In genomic region chr16:86545927-86546637, GRCh38 we compare ENCODE assay signal across 28 cellular contexts. TPM values are rescaled to one million over a fixed set of nuclear protein-coding genes. Genes with fewer than 3 reads are reported as not detected.
"Had no signal": no experiment of that assay in that cellular context is flagged by ENCODE, and none has a peak within 500 bp of the region (broad histone marks: within the 10 kb centered on the region; RNA-seq: fewer than 3 reads in every experiment).

No MANE protein-coding gene starts in this region.

- H3K27me3 ChIP-seq: ascending aorta, brain microvascular endothelial cell had no signal

- H3K4me3 Mint-ChIP-seq: activated B cell treated with CpG ODN at 0.5 μM for 24 hours; activated CD4-positive, alpha-beta T cell treated with anti-CD3 and anti-CD28 coated beads, Interleukin-2, amount 10 ng/mL, durations not matched to agents 24 days and 14 days; activated CD8-positive, alpha-beta memory T cell treated with anti-CD3 and anti-CD28 coated beads, Interleukin-2, amount 10 ng/mL, durations not matched to agents 7 days and 5 days; activated naive CD8-positive, alpha-beta T cell treated with anti-CD3 and anti-CD28 coated beads, Interleukin-2, amount 50 U/mL, for 24 hours; activated T-cell treated with anti-CD3 and anti-CD28 coated beads, Interleukin-2, amount 50 U/mL, for 24 hours; activated T-helper 1 cell treated with anti-CD3 and anti-CD28 coated beads, Interleukin-12 subunit alpha, Interleukin-12 subunit beta, Interleukin-2, Interleukin-4 antibody, amounts not matched to agents 30 ng/mL and 10 ng/mL and 1 ng/mL, durations not matched to agents 14 hours and 24 hours and 36 hours; T-helper 17 cell had no signal

- H3K4me1 ChIP-seq: ascending aorta had no signal

- H3K27ac ChIP-seq: ascending aorta, brain microvascular endothelial cell, KMS-11 had no signal

- H3K4me1 Mint-ChIP-seq: activated B cell treated with CpG ODN at 0.5 μM for 24 hours had no signal

- H3K9me3 ChIP-seq: ascending aorta had no signal

- H3K4me3 ChIP-seq: ascending aorta had no signal

- H3K27ac Mint-ChIP-seq: activated B cell treated with CpG ODN at 0.5 μM for 24 hours; activated CD4-positive, alpha-beta T cell treated with anti-CD3 and anti-CD28 coated beads, Interleukin-2, amount 10 ng/mL, durations not matched to agents 24 days and 14 days; activated CD8-positive, alpha-beta memory T cell treated with anti-CD3 and anti-CD28 coated beads, Interleukin-2, amount 10 ng/mL, durations not matched to agents 7 days and 5 days; activated naive CD4-positive, alpha-beta T cell treated with anti-CD3 and anti-CD28 coated beads, Interleukin-2, amount 50 U/mL, for 72 hours; activated naive CD8-positive, alpha-beta T cell treated with anti-CD3 and anti-CD28 coated beads, Interleukin-2, amount 50 U/mL, for 24 hours; activated T-cell treated with anti-CD3 and anti-CD28 coated beads, Interleukin-2, amount 50 U/mL, for 24 hours; activated T-helper 1 cell treated with anti-CD3 and anti-CD28 coated beads, Interleukin-12 subunit alpha, Interleukin-12 subunit beta, Interleukin-2, Interleukin-4 antibody, amounts not matched to agents 30 ng/mL and 10 ng/mL and 1 ng/mL, durations not matched to agents 14 hours and 24 hours and 36 hours; T-helper 17 cell had no signal

- H3K27me3 Mint-ChIP-seq: activated B cell treated with CpG ODN at 0.5 μM for 24 hours; activated CD4-positive, alpha-beta T cell treated with anti-CD3 and anti-CD28 coated beads, Interleukin-2, amount 10 ng/mL, durations not matched to agents 24 days and 14 days; activated CD8-positive, alpha-beta memory T cell treated with anti-CD3 and anti-CD28 coated beads, Interleukin-2, amount 10 ng/mL, durations not matched to agents 7 days and 5 days; activated naive CD8-positive, alpha-beta T cell treated with anti-CD3 and anti-CD28 coated beads, Interleukin-2, amount 50 U/mL, for 24 hours; activated T-cell treated with anti-CD3 and anti-CD28 coated beads, Interleukin-2, amount 50 U/mL, for 24 hours; T-helper 17 cell had no signal

- H3K9me3 Mint-ChIP-seq: activated B cell treated with CpG ODN at 0.5 μM for 24 hours; activated CD4-positive, alpha-beta T cell treated with anti-CD3 and anti-CD28 coated beads, Interleukin-2, amount 10 ng/mL, durations not matched to agents 24 days and 14 days; activated naive CD4-positive, alpha-beta T cell treated with anti-CD3 and anti-CD28 coated beads, Interleukin-2, amount 50 U/mL, for 72 hours; activated naive CD8-positive, alpha-beta T cell treated with anti-CD3 and anti-CD28 coated beads, Interleukin-2, amount 50 U/mL, for 24 hours; activated T-cell treated with anti-CD3 and anti-CD28 coated beads, Interleukin-2, amount 50 U/mL, for 24 hours; activated T-helper 1 cell treated with anti-CD3 and anti-CD28 coated beads, Interleukin-12 subunit alpha, Interleukin-12 subunit beta, Interleukin-2, Interleukin-4 antibody, amounts not matched to agents 30 ng/mL and 10 ng/mL and 1 ng/mL, durations not matched to agents 14 hours and 24 hours and 36 hours had no signal

- DNase-seq: activated B cell treated with CpG ODN at 0.5 μM for 24 hours; activated CD4-positive, alpha-beta T cell treated with anti-CD3 and anti-CD28 coated beads for 1 hour; activated CD4-positive, alpha-beta T cell treated with anti-CD3 and anti-CD28 coated beads, Interleukin-2, amount 10 ng/mL, durations not matched to agents 24 days and 14 days; activated CD4-positive, alpha-beta T cell treated with anti-CD3 and anti-CD28 coated beads, Interleukin-2, amount 50 U/mL, for 48 hours; activated CD8-positive, alpha-beta memory T cell treated with anti-CD3 and anti-CD28 coated beads, Interleukin-2, amount 10 ng/mL, durations not matched to agents 7 days and 5 days; activated effector memory CD4-positive, alpha-beta T cell treated with Interleukin-2 at 50 U/mL for 16 hours; activated naive CD4-positive, alpha-beta T cell; activated naive CD8-positive, alpha-beta T cell treated with anti-CD3 and anti-CD28 coated beads, Interleukin-2, amount 50 U/mL, for 24 hours; activated T-cell treated with anti-CD3 and anti-CD28 coated beads, Interleukin-2, amount 50 U/mL, for 24 hours; amniotic stem cell; brain microvascular endothelial cell; MM.1S; NCI-H1105; NCI-H1436; NCI-H1694 treated with DMSO at 0.1 percent for 48 hours; NCI-H2029 treated with DMSO at 0.1 percent for 48 hours; NCI-H345; NCI-H510A; NCI-H526 treated with DMSO at 0.1 percent for 48 hours; NCI-H82; SIG-M5; T-helper 17 cell; T-helper 9 cell had no signal

RNA-seq across cellular contexts. Expression of gene FOXC2, which starts 20.5 kb away (rescaled TPM):
- total RNA-seq: activated B cell treated with CpG ODN at 0.5 μM for 24 hours; activated CD4-positive, alpha-beta T cell treated with anti-CD3 and anti-CD28 coated beads, Interleukin-2, amount 10 ng/mL, durations not matched to agents 24 days and 14 days; activated CD8-positive, alpha-beta memory T cell treated with anti-CD3 and anti-CD28 coated beads, Interleukin-2, amount 10 ng/mL, durations not matched to agents 7 days and 5 days; activated naive CD4-positive, alpha-beta T cell treated with anti-CD3 and anti-CD28 coated beads, Interleukin-2, amount 50 U/mL, for 72 hours; activated T-helper 1 cell treated with anti-CD3 and anti-CD28 coated beads, Interleukin-12 subunit alpha, Interleukin-12 subunit beta, Interleukin-2, Interleukin-4 antibody, amounts not matched to agents 30 ng/mL and 10 ng/mL and 1 ng/mL, durations not matched to agents 14 hours and 24 hours and 36 hours; OCI-LY7; T-helper 17 cell had no signal

RNA-seq across cellular contexts. Expression of gene FOXL1, which starts 32.3 kb away (rescaled TPM):
- total RNA-seq: activated B cell treated with CpG ODN at 0.5 μM for 24 hours; activated CD8-positive, alpha-beta memory T cell treated with anti-CD3 and anti-CD28 coated beads, Interleukin-2, amount 10 ng/mL, durations not matched to agents 7 days and 5 days; activated naive CD4-positive, alpha-beta T cell treated with anti-CD3 and anti-CD28 coated beads, Interleukin-2, amount 50 U/mL, for 72 hours; activated T-helper 1 cell treated with anti-CD3 and anti-CD28 coated beads, Interleukin-12 subunit alpha, Interleukin-12 subunit beta, Interleukin-2, Interleukin-4 antibody, amounts not matched to agents 30 ng/mL and 10 ng/mL and 1 ng/mL, durations not matched to agents 14 hours and 24 hours and 36 hours had no signal

RNA-seq across cellular contexts. Expression of gene FOXF1, which starts 35.8 kb away (rescaled TPM):
- total RNA-seq: activated B cell treated with CpG ODN at 0.5 μM for 24 hours; activated CD4-positive, alpha-beta T cell treated with anti-CD3 and anti-CD28 coated beads, Interleukin-2, amount 10 ng/mL, durations not matched to agents 24 days and 14 days; activated CD8-positive, alpha-beta memory T cell treated with anti-CD3 and anti-CD28 coated beads, Interleukin-2, amount 10 ng/mL, durations not matched to agents 7 days and 5 days; activated naive CD4-positive, alpha-beta T cell treated with anti-CD3 and anti-CD28 coated beads, Interleukin-2, amount 50 U/mL, for 72 hours; activated T-helper 1 cell treated with anti-CD3 and anti-CD28 coated beads, Interleukin-12 subunit alpha, Interleukin-12 subunit beta, Interleukin-2, Interleukin-4 antibody, amounts not matched to agents 30 ng/mL and 10 ng/mL and 1 ng/mL, durations not matched to agents 14 hours and 24 hours and 36 hours; OCI-LY7; T-helper 17 cell had no signal
